Comparison of ENCODE assay signal across 30 cellular contexts in the genomic region with DNA sequence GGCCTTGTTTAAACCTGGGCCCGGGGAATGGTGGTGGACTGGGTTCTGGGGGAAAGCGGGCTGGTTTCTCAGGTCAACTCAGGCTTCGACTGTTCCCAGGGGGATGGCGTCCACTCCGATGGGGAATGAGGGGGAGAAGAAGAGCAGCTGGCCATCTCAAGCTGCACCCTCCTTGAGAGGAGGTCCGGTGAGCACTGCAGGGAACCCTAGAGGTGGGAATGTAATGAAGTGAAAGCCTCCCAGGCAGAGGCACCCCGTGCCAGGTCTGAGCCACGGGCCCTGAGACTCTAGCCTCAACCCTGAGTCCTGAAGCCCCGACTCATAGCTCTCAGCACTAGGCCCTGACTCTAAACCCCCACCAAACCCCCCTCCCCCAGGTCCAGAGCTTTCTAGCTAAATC. TPM values are rescaled to one million over a fixed set of nuclear protein-coding genes. Genes with fewer than 3 reads are reported as not detected.
DNase-seq lines count a peak whose midpoint lies in the region; ATAC-seq, FAIRE-seq and TF ChIP-seq lines count a peak whose summit lies in the region.
"Had no signal": no experiment of that assay in that cellular context is flagged by ENCODE, and none has a peak within 500 bp of the region (broad histone marks: within the 10 kb centered on the region; RNA-seq: fewer than 3 reads in every experiment).

No MANE protein-coding gene starts in this region.

- H3K9me3 ChIP-seq in astrocyte (ENCODE audit: insufficient read depth, low read depth, low read length) (no peaks in the 10 kb centered on the region), trophoblast cell (ENCODE audit: insufficient read depth, low read depth, low read length) (peaks cover 3% of the 10 kb centered on the region)
- H3K9me3 ChIP-seq: lower lobe of right lung, mucosa of descending colon, stomach, thyroid gland, vagina had no signal

- peak overlapping the region; percentile 5 for H3K4me3 Mint-ChIP-seq in T-helper 2 cell treated with Interferon-gamma antibody and Interleukin-4, amounts not matched to agents 5 μg/mL and 100 μg/mL, for 36 hours
- H3K4me3 Mint-ChIP-seq in GM23338 (no peak overlapping the region), astrocyte (ENCODE audit: unreplicated experiment) (no peak overlapping the region)

- H3K4me1 Mint-ChIP-seq in T-helper 2 cell treated with Interferon-gamma antibody and Interleukin-4, amounts not matched to agents 5 μg/mL and 100 μg/mL, for 36 hours (ENCODE audit: low read depth): peaks cover 15% of the 10 kb centered on the region
- peaks cover 10% of the 10 kb centered on the region for H3K4me1 Mint-ChIP-seq in GM23338
- H3K4me1 Mint-ChIP-seq in astrocyte (ENCODE audit: low read depth, unreplicated experiment): peaks cover 4% of the 10 kb centered on the region

- H3K79me1 ChIP-seq in trophoblast cell (ENCODE audit: low read length): peaks cover 5% of the 10 kb centered on the region

- no peak overlapping the region for H2BK120ac ChIP-seq in trophoblast cell (ENCODE audit: insufficient read depth, low read length, poor library complexity)

- H3K27ac ChIP-seq in GM23338 (ENCODE audit: low read depth) (no peak overlapping the region), astrocyte (ENCODE audit: low read depth, low read length) (no peak overlapping the region), trophoblast cell (ENCODE audit: low read depth, low read length) (no peak overlapping the region)

- no peak overlapping the region for H2BK5ac ChIP-seq in trophoblast cell (ENCODE audit: low read depth, low read length, poor library complexity)

- H3K36me3 ChIP-seq in GM23338 (ENCODE audit: insufficient read depth): peaks cover 4% of the 10 kb centered on the region; the same call in 1 of the 2 replicates
- H3K36me3 ChIP-seq in astrocyte (ENCODE audit: insufficient read depth, low read length): peaks cover 10% of the 10 kb centered on the region
- peaks cover 11 to 16% of the 10 kb centered on the region in 2 experiments for H3K36me3 ChIP-seq in trophoblast cell (ENCODE audit: control insufficient read depth in 1 of 2, insufficient read depth in 2 of 2, low read length in 2 of 2)

- H3K14ac ChIP-seq in trophoblast cell (ENCODE audit: low read length): no peak overlapping the region

- H3K27me3 ChIP-seq in GM23338 (ENCODE audit: insufficient read depth) (no peaks in the 10 kb centered on the region), astrocyte (ENCODE audit: insufficient read depth, low read length) (no peaks in the 10 kb centered on the region), trophoblast cell (ENCODE audit: insufficient read depth, low read length) (no peaks in the 10 kb centered on the region)
- H3K27me3 ChIP-seq: stomach, thyroid gland, vagina had no signal

- no peak for ATAC-seq in GM23338

- no peak overlapping the region for H3K27ac Mint-ChIP-seq in T-helper 2 cell treated with Interferon-gamma antibody and Interleukin-4, amounts not matched to agents 5 μg/mL and 100 μg/mL, for 36 hours
- H3K27ac Mint-ChIP-seq in GM23338: no peak overlapping the region
- H3K27ac Mint-ChIP-seq in astrocyte (ENCODE audit: unreplicated experiment): no peak overlapping the region
- H3K27ac Mint-ChIP-seq: activated T-cell treated with anti-CD3 and anti-CD28 coated beads, Interleukin-2, amount 50 U/mL, for 72 hours had no signal

- H3K4me1 ChIP-seq in GM23338 (ENCODE audit: insufficient read depth): peaks cover 9% of the 10 kb centered on the region
- H3K4me1 ChIP-seq in astrocyte (ENCODE audit: insufficient read depth, low read length): peaks cover 7% of the 10 kb centered on the region
- H3K4me1 ChIP-seq in trophoblast cell (ENCODE audit: control insufficient read depth in 1 of 2, insufficient read depth in 2 of 2, low read length in 2 of 2): peaks cover 0 to 10% of the 10 kb centered on the region in 2 experiments

- H3K4ac ChIP-seq in trophoblast cell (ENCODE audit: low read depth, low read length): no peak overlapping the region

- no peaks in the 10 kb centered on the region; the same call in 1 of the 2 replicates for H4K20me1 ChIP-seq in GM23338 (replicated peaks; ENCODE audit: insufficient read depth)
- no peaks in the 10 kb centered on the region for H4K20me1 ChIP-seq in astrocyte (ENCODE audit: insufficient read depth, low read length)

- H3K9ac ChIP-seq in astrocyte (ENCODE audit: low read length) (no peak overlapping the region), trophoblast cell (ENCODE audit: low read length) (no peak overlapping the region)

- no peaks in the 10 kb centered on the region for H3K9me3 Mint-ChIP-seq in T-helper 2 cell treated with Interferon-gamma antibody and Interleukin-4, amounts not matched to agents 5 μg/mL and 100 μg/mL, for 36 hours
- no peaks in the 10 kb centered on the region for H3K9me3 Mint-ChIP-seq in GM23338
- no peaks in the 10 kb centered on the region for H3K9me3 Mint-ChIP-seq in astrocyte (ENCODE audit: unreplicated experiment)
- H3K9me3 Mint-ChIP-seq: activated naive CD4-positive, alpha-beta T cell treated with anti-CD3 and anti-CD28 coated beads, Interleukin-2, amount 10 ng/mL, durations not matched to agents 7 days and 5 days; activated T-cell treated with anti-CD3 and anti-CD28 coated beads, Interleukin-2, amount 50 U/mL, for 72 hours; natural killer cell had no signal

- H3K27me3 Mint-ChIP-seq in T-helper 2 cell treated with Interferon-gamma antibody and Interleukin-4, amounts not matched to agents 5 μg/mL and 100 μg/mL, for 36 hours (ENCODE audit: low read depth): no peaks in the 10 kb centered on the region
- H3K27me3 Mint-ChIP-seq in GM23338 (ENCODE audit: insufficient read depth, low read depth, poor library complexity): peaks cover 18% of the 10 kb centered on the region
- peaks cover 5% of the 10 kb centered on the region for H3K27me3 Mint-ChIP-seq in astrocyte (ENCODE audit: low read depth, unreplicated experiment)
- H3K27me3 Mint-ChIP-seq: CD4-positive, alpha-beta memory T cell had no signal

- peaks cover 16% of the 10 kb centered on the region for H3K36me3 Mint-ChIP-seq in T-helper 2 cell treated with Interferon-gamma antibody and Interleukin-4, amounts not matched to agents 5 μg/mL and 100 μg/mL, for 36 hours (ENCODE audit: low read depth)
- H3K36me3 Mint-ChIP-seq in GM23338 (ENCODE audit: low read depth): peaks cover 14% of the 10 kb centered on the region
- peaks cover 12% of the 10 kb centered on the region for H3K36me3 Mint-ChIP-seq in astrocyte (ENCODE audit: low read depth, unreplicated experiment)
- H3K36me3 Mint-ChIP-seq: natural killer cell had no signal

- no peak for DNase-seq in T-helper 2 cell treated with Interferon-gamma antibody and Interleukin-4, amounts not matched to agents 5 μg/mL and 100 μg/mL, for 36 hours (ENCODE audit: low spot score)
- DNase-seq in T-helper 2 cell (no peak), GM23338 (ENCODE audit: low spot score) (no peak), astrocyte (ENCODE audit: low read depth) (no peak), trophoblast cell (no peak), NCI-H510A (lab: John Stamatoyannopoulos, UW) (no peak), AML-193 (lab: John Stamatoyannopoulos, UW) (no peak), RCC 7860 (ENCODE audit: low spot score) (no peak)
- DNase-seq: activated CD4-positive, alpha-beta T cell treated with anti-CD3 and anti-CD28 coated beads, Interleukin-2, amount 50 U/mL, for 48 hours; activated naive CD4-positive, alpha-beta T cell treated with anti-CD3 and anti-CD28 coated beads, Interleukin-2, amount 10 ng/mL, durations not matched to agents 7 days and 5 days; activated T-cell treated with anti-CD3 and anti-CD28 coated beads, Interleukin-2, amount 50 U/mL, for 72 hours; hippocampal formation; KBM-7; lower lobe of right lung; mucosa of descending colon; natural killer cell; NCI-H1417; NCI-H2081; NCI-H2227 treated with DMSO at 0.1 percent for 48 hours; NCI-H69; retina; small intestine; stomach; thyroid gland had no signal

- H2AFZ ChIP-seq in GM23338: no peak overlapping the region; the same call in 1 of the 2 replicates
- peak overlapping the region; percentile 18 for H2AFZ ChIP-seq in astrocyte (ENCODE audit: low read depth, low read length)
- no peak overlapping the region for H2AFZ ChIP-seq in trophoblast cell (ENCODE audit: insufficient read depth, low read length, poor library complexity)

- H3K4me2 ChIP-seq in GM23338 (peak overlapping the region; percentile 67; the same call in 1 of the 2 replicates), astrocyte (ENCODE audit: low read length) (no peak overlapping the region), trophoblast cell (ENCODE audit: low read length) (no peak overlapping the region)

- H3K23ac ChIP-seq in trophoblast cell (ENCODE audit: low read length): no peak overlapping the region

- H3K79me2 ChIP-seq in GM23338 (replicated peaks; ENCODE audit: insufficient read depth) (peaks cover 13% of the 10 kb centered on the region), astrocyte (ENCODE audit: insufficient read depth, low read length) (peaks cover 15% of the 10 kb centered on the region), trophoblast cell (ENCODE audit: control insufficient read depth, insufficient read depth, low read length, poor library complexity) (peaks cover 4% of the 10 kb centered on the region)

- peak overlapping the region; percentile 27 for H4K8ac ChIP-seq in trophoblast cell (ENCODE audit: low read depth, low read length)

- H3K4me3 ChIP-seq in GM23338 (peak overlapping the region; percentile 96; the same call in 1 of the 2 replicates), astrocyte (ENCODE audit: insufficient read depth, low read depth, low read length) (no peak overlapping the region), trophoblast cell (ENCODE audit: low read depth, low read length) (no peak overlapping the region)
- H3K4me3 ChIP-seq: mucosa of descending colon had no signal

- H4K12ac ChIP-seq in trophoblast cell (ENCODE audit: low read depth, low read length): no peak overlapping the region

- no peaks in the 10 kb centered on the region for H3K9me2 ChIP-seq in GM23338 (ENCODE audit: insufficient read depth)

- TF ChIP-seq CTCF in GM23338 (conservative IDR thresholded peaks at IDR 0.05; ENCODE audit: low read depth in 2 of 2): no peak
- TF ChIP-seq CTCF in astrocyte (IDR thresholded peaks at IDR 0.05; ENCODE audit: insufficient read depth, low read depth, low read length): no peak

- 0 out of 2 replicates have a peak, but pooled peaks cover 3% of the 10 kb centered on the region for H3F3A ChIP-seq in GM23338 (replicated peaks; ENCODE audit: low read depth)

- no peak overlapping the region for H2BK12ac ChIP-seq in trophoblast cell (ENCODE audit: low read length)

- no peak overlapping the region for H4K91ac ChIP-seq in trophoblast cell (ENCODE audit: low read depth, low read length)

- WGBS in trophoblast cell (ENCODE audit: extremely low coverage, insufficient coverage, insufficient read length): no CpG with 5 or more reads among the region's 9 CpGs

- H3K18ac ChIP-seq in trophoblast cell (ENCODE audit: low read length): no peak overlapping the region

- H2AK5ac ChIP-seq in trophoblast cell (ENCODE audit: low read length): no peak overlapping the region

- FAIRE-seq in astrocyte (lab: Jason Lieb, UNC) (no peak), RCC 7860 (lab: Jason Lieb, UNC) (no peak)
- FAIRE-seq: A204.1, bronchial epithelial cell, D721Med, small intestine, TTC549 had no signal

RNA-seq across cellular contexts. Expression of gene CDIPT, which starts 1.2 kb away (rescaled TPM):
- total RNA-seq in GM23338 (2014; rRNA removed; shearing (Covaris generic)): 60.0 and 78.1 TPM in 2 replicates
- 35.7 and 36.2 TPM in 2 replicates for polyA plus RNA-seq in GM23338 (2016; fragmentation: Nextera tagmentation; extraction: Ambion mirVana)
- total RNA-seq in astrocyte: 88.1 and 92.0 TPM in 2 replicates
- 51.3 and 53.4 TPM in 2 replicates for polyA plus RNA-seq in trophoblast cell (2013)

RNA-seq across cellular contexts. Expression of gene SEZ6L2, which starts 35.1 kb away (rescaled TPM):
- total RNA-seq in GM23338 (2014; rRNA removed; shearing (Covaris generic)): 55.8 and 71.9 TPM in 2 replicates
- 17.8 and 18.0 TPM in 2 replicates for polyA plus RNA-seq in GM23338 (2016; fragmentation: Nextera tagmentation; extraction: Ambion mirVana)
- 69.6 and 90.6 TPM in 2 replicates for total RNA-seq in astrocyte
- 21.3 and 21.4 TPM in 2 replicates for polyA plus RNA-seq in trophoblast cell (2013)
- polyA plus RNA-seq: CD4-positive, alpha-beta memory T cell had no signal

RNA-seq across cellular contexts. Expression of gene ASPHD1, which starts 36.1 kb away (rescaled TPM):
- total RNA-seq in GM23338 (2014; rRNA removed; shearing (Covaris generic)): 11.3 and 20.6 TPM in 2 replicates
- polyA plus RNA-seq in GM23338 (2016; fragmentation: Nextera tagmentation; extraction: Ambion mirVana): 12.4 and 15.5 TPM in 2 replicates
- total RNA-seq in astrocyte: 43.3 and 44.8 TPM in 2 replicates
- polyA plus RNA-seq in trophoblast cell (2013): 0.85 and 0.86 TPM in 2 replicates
- total RNA-seq: CD4-positive, alpha-beta memory T cell; natural killer cell; thyroid gland; vagina had no signal
- polyA plus RNA-seq: CD4-positive, alpha-beta memory T cell had no signal

RNA-seq across cellular contexts. Expression of gene MVP, which starts 43.9 kb away (rescaled TPM):
- 2.6 and 3.7 TPM in 2 replicates for total RNA-seq in GM23338 (2014; rRNA removed; shearing (Covaris generic))
- 1.4 and 2.0 TPM in 2 replicates for polyA plus RNA-seq in GM23338 (2016; fragmentation: Nextera tagmentation; extraction: Ambion mirVana)
- 38.7 and 40.1 TPM in 2 replicates for total RNA-seq in astrocyte
- 24.4 and 24.5 TPM in 2 replicates for polyA plus RNA-seq in trophoblast cell (2013)

RNA-seq across cellular contexts. Expression of gene PAGR1, which starts 48.3 kb away (rescaled TPM):
- total RNA-seq in GM23338 (2014; rRNA removed; shearing (Covaris generic)): 59.7 and 67.6 TPM in 2 replicates
- 76.7 and 78.7 TPM in 2 replicates for polyA plus RNA-seq in GM23338 (2016; fragmentation: Nextera tagmentation; extraction: Ambion mirVana)
- total RNA-seq in astrocyte: 20.1 and 20.8 TPM in 2 replicates
- polyA plus RNA-seq in trophoblast cell (2013): 33.5 and 34.4 TPM in 2 replicates
